27 cellular contexts compared by ENCODE assay signal in genomic region chr9:34572628-34573027, GRCh38. TPM values are rescaled to one million over a fixed set of nuclear protein-coding genes. Genes with fewer than 3 reads are reported as not detected.
"Had no signal": no experiment of that assay in that cellular context is flagged by ENCODE, and none has a peak within 500 bp of the region (broad histone marks: within the 10 kb centered on the region; RNA-seq: fewer than 3 reads in every experiment).

No MANE protein-coding gene starts in this region.

- H3K4me3 ChIP-seq: ascending aorta, gastrocnemius medialis, pancreas, psoas muscle, smooth muscle cell, tibial nerve had no signal

- H3K4me3 Mint-ChIP-seq: activated B cell treated with CpG ODN at 0.5 μM for 24 hours; activated CD4-positive, alpha-beta T cell treated with anti-CD3 and anti-CD28 coated beads, Interleukin-2, amount 10 ng/mL, durations not matched to agents 7 days and 5 days; activated naive CD8-positive, alpha-beta T cell; effector memory CD8-positive, alpha-beta T cell; nephron progenitor cell had no signal

- H3K36me3 Mint-ChIP-seq: activated naive CD8-positive, alpha-beta T cell had no signal

- H3K36me3 ChIP-seq: ascending aorta, brain microvascular endothelial cell, pancreas had no signal

- ATAC-seq: effector memory CD8-positive, alpha-beta T cell; gastrocnemius medialis; left ventricle myocardium superior had no signal

- H3K4me2 ChIP-seq: smooth muscle cell had no signal

- H3K27ac ChIP-seq: ascending aorta, brain microvascular endothelial cell, pancreas, psoas muscle, tibial nerve had no signal

- H3K27ac Mint-ChIP-seq: activated B cell treated with CpG ODN at 0.5 μM for 24 hours; activated CD4-positive, alpha-beta T cell treated with anti-CD3 and anti-CD28 coated beads, Interleukin-2, amount 10 ng/mL, durations not matched to agents 7 days and 5 days; activated naive CD8-positive, alpha-beta T cell; activated T-helper 2 cell treated with anti-CD3 and anti-CD28 coated beads, Interferon-gamma antibody, Interleukin-2, Interleukin-4, amounts not matched to agents 10 μg/mL and 5 μg/mL and 100 μg/mL, durations not matched to agents 14 hours and 24 hours and 36 hours; effector memory CD8-positive, alpha-beta T cell; nephron progenitor cell had no signal

- H3K9me3 ChIP-seq: ascending aorta, gastrocnemius medialis, pancreas, psoas muscle, tibial nerve had no signal

- H3K9me3 Mint-ChIP-seq: activated B cell treated with CpG ODN at 0.5 μM for 24 hours; activated CD4-positive, alpha-beta T cell treated with anti-CD3 and anti-CD28 coated beads, Interleukin-2, amount 10 ng/mL, durations not matched to agents 7 days and 5 days; activated T-helper 2 cell treated with anti-CD3 and anti-CD28 coated beads, Interferon-gamma antibody, Interleukin-2, Interleukin-4, amounts not matched to agents 10 μg/mL and 5 μg/mL and 100 μg/mL, durations not matched to agents 14 hours and 24 hours and 36 hours; effector memory CD8-positive, alpha-beta T cell; nephron progenitor cell had no signal

- H3K4me1 ChIP-seq: ascending aorta, pancreas had no signal

- DNase-seq: activated B cell treated with CpG ODN at 0.5 μM for 24 hours; activated CD4-positive, alpha-beta T cell treated with anti-CD3 and anti-CD28 coated beads, Interleukin-2, amount 10 ng/mL, durations not matched to agents 7 days and 5 days; brain microvascular endothelial cell; caudate nucleus; cortex of kidney; effector memory CD8-positive, alpha-beta T cell; gastrocnemius medialis; glutamatergic neuron; left ventricle myocardium superior; nephron progenitor cell; nucleus accumbens; pancreas; psoas muscle; stimulated activated CD4-positive, alpha-beta T cell treated with anti-CD3 and anti-CD28 coated beads, Interleukin-2, amount 100 ng/mL, for 24 hours; stimulated activated naive CD4-positive, alpha-beta T cell treated with Interleukin-2 at 50 U/mL for 16 hours; T-helper 2 cell had no signal

- FAIRE-seq: islet of Langerhans, pancreas had no signal

RNA-seq across cellular contexts. Expression of gene CNTFR, which starts 16.9 kb away (rescaled TPM):
- total RNA-seq: activated B cell treated with CpG ODN at 0.5 μM for 24 hours; activated CD4-positive, alpha-beta T cell treated with anti-CD3 and anti-CD28 coated beads, Interleukin-2, amount 10 ng/mL, durations not matched to agents 7 days and 5 days; activated T-helper 2 cell treated with anti-CD3 and anti-CD28 coated beads, Interferon-gamma antibody, Interleukin-2, Interleukin-4, amounts not matched to agents 10 μg/mL and 5 μg/mL and 100 μg/mL, durations not matched to agents 14 hours and 24 hours and 36 hours; lung microvascular endothelial cell had no signal

RNA-seq across cellular contexts. Expression of gene ENHO, which starts 49.8 kb away (rescaled TPM):
- total RNA-seq: activated B cell treated with CpG ODN at 0.5 μM for 24 hours; activated CD4-positive, alpha-beta T cell treated with anti-CD3 and anti-CD28 coated beads, Interleukin-2, amount 10 ng/mL, durations not matched to agents 7 days and 5 days; activated T-helper 2 cell treated with anti-CD3 and anti-CD28 coated beads, Interferon-gamma antibody, Interleukin-2, Interleukin-4, amounts not matched to agents 10 μg/mL and 5 μg/mL and 100 μg/mL, durations not matched to agents 14 hours and 24 hours and 36 hours; ascending aorta; lung microvascular endothelial cell; mesenteric fat pad; smooth muscle cell had no signal

RNA-seq across cellular contexts. Expression of gene ARID3C, which starts 56.2 kb away (rescaled TPM):
- total RNA-seq: activated B cell treated with CpG ODN at 0.5 μM for 24 hours, ascending aorta, gastrocnemius medialis, left ventricle myocardium superior, mesenteric fat pad, mucosa of gallbladder, pancreas, smooth muscle cell, temporal lobe, urinary bladder had no signal
- polyA plus RNA-seq: pancreas, psoas muscle, urinary bladder had no signal
